ENCODE assay signal across 15 cellular contexts in genomic region chr20:53645582-53645897, GRCh38. TPM values are rescaled to one million over a fixed set of nuclear protein-coding genes. Genes with fewer than 3 reads are reported as not detected.
A peak's percentile ranks its signal among the peaks of the same experiment; 100 is the strongest.
DNase-seq lines count a peak whose midpoint lies in the region; ATAC-seq, FAIRE-seq and TF ChIP-seq lines count a peak whose summit lies in the region.
"Had no signal": no experiment of that assay in that cellular context is flagged by ENCODE, and none has a peak within 500 bp of the region (broad histone marks: within the 10 kb centered on the region; RNA-seq: fewer than 3 reads in every experiment).

No MANE protein-coding gene starts in this region.

- peaks cover 18% of the 10 kb centered on the region for H3F3A ChIP-seq in Loucy (ENCODE audit: low read depth)

- CTCF ChIA-PET in GM12878 (lab: Yijun Ruan, JAX): interaction anchor here (1.3 kb wide), 1 partner anchor 23 kb away, joined by 4 read pairs; no protein-coding TSS in a partner anchor

- H3K4me3 ChIP-seq in Loucy (ENCODE audit: low read length, poor library complexity, severe bottlenecking) (no peak overlapping the region), GM12878 (no peak overlapping the region)
- H3K4me3 ChIP-seq: GM23338 had no signal

- intact Hi-C loops in GM12878 (cut with micrococcal nuclease; ENCODE audit: unreplicated experiment): no loop called here

- H3K27me3 ChIP-seq in Loucy (ENCODE audit: insufficient read depth, low read length, poor library complexity, severe bottlenecking) (no peaks in the 10 kb centered on the region), GM12878 (replicated peaks in 1 of 2; ENCODE audit: control insufficient read depth in 2 of 2, insufficient read depth in 2 of 2, low read length in 1 of 2) (no peaks in the 10 kb centered on the region)

- POLR2A ChIA-PET in GM12878 (lab: Charles Lee): interaction anchor here (0.5 to 1.3 kb wide), 6 partner anchors 8 to 49 kb away, joined by 3 to 11 read pairs (median 3); no protein-coding TSS in a partner anchor

- H3K79me2 ChIP-seq in Loucy (ENCODE audit: insufficient read depth, low read length): no peaks in the 10 kb centered on the region
- no peaks in the 10 kb centered on the region for H3K79me2 ChIP-seq in GM12878 (ENCODE audit: control insufficient read depth, insufficient read depth, low read length)

- WGBS in GM12878 (ENCODE audit: insufficient coverage, insufficient replicate concordance, low lambda C conversion rate, missing lambda C conversion rate): 94% methylated on average over 2 of the region's 2 CpGs

- TF ChIP-seq CTCF in Loucy (conservative IDR thresholded peaks at IDR 0.05; ENCODE audit: low read length) (no peak), GM12878 (IDR thresholded peaks at IDR 0.05 in 2 of 3, conservative IDR thresholded peaks at IDR 0.05 in 1 of 3; ENCODE audit: control insufficient read depth in 2 of 3, extremely low read depth in 1 of 3, insufficient read depth in 1 of 3, low read depth in 3 of 3, low read length in 3 of 3) (no peak), subcutaneous adipose tissue (IDR thresholded peaks at IDR 0.05; ENCODE audit: low read depth) (peak; percentile 92)

- H3K4me1 ChIP-seq in Loucy (ENCODE audit: insufficient read depth, low read length, poor library complexity, severe bottlenecking) (peaks cover 55% of the 10 kb centered on the region), GM12878 (ENCODE audit: control insufficient read depth, insufficient read depth, low read length) (peaks cover 15% of the 10 kb centered on the region)

- H3K9me3 ChIP-seq in Loucy (ENCODE audit: insufficient read depth, low read depth, low read length) (no peaks in the 10 kb centered on the region), GM12878 (replicated peaks; ENCODE audit: control insufficient read depth, insufficient read depth, low read length) (no peaks in the 10 kb centered on the region)

- H3K9ac ChIP-seq in Loucy (ENCODE audit: low read depth, low read length, poor library complexity, severe bottlenecking) (peak overlapping the region; percentile 75), GM12878 (ENCODE audit: control insufficient read depth, insufficient read depth, low read length) (no peak overlapping the region)

- peak overlapping the region; percentile 3 for H3K4me3 Mint-ChIP-seq in activated naive CD4-positive, alpha-beta T cell treated with anti-CD3 and anti-CD28 coated beads, Interleukin-2, amount 50 U/mL, for 24 hours
- no peak overlapping the region for H3K4me3 Mint-ChIP-seq in activated T-cell treated with anti-CD3 and anti-CD28 coated beads, Interleukin-2, amount 50 U/mL, for 72 hours
- H3K4me3 Mint-ChIP-seq: GM23338 had no signal

- H3K4me1 Mint-ChIP-seq in activated naive CD4-positive, alpha-beta T cell treated with anti-CD3 and anti-CD28 coated beads, Interleukin-2, amount 50 U/mL, for 24 hours: peaks cover 46% of the 10 kb centered on the region
- H3K4me1 Mint-ChIP-seq in activated T-cell treated with anti-CD3 and anti-CD28 coated beads, Interleukin-2, amount 50 U/mL, for 72 hours (ENCODE audit: low read depth): peaks cover 36% of the 10 kb centered on the region

- peak overlapping the region; percentile 74 for H3K27ac Mint-ChIP-seq in activated naive CD4-positive, alpha-beta T cell treated with anti-CD3 and anti-CD28 coated beads, Interleukin-2, amount 50 U/mL, for 24 hours
- H3K27ac Mint-ChIP-seq in activated T-cell treated with anti-CD3 and anti-CD28 coated beads, Interleukin-2, amount 50 U/mL, for 72 hours: no peak overlapping the region
- H3K27ac Mint-ChIP-seq: GM23338 had no signal

- TF ChIP-seq POLR2A in GM12878 (IDR thresholded peaks at IDR 0.05; ENCODE audit: low read depth, low read length): no peak

- no peak for DNase-seq in activated naive CD4-positive, alpha-beta T cell (lab: John Stamatoyannopoulos, UW)
- DNase-seq in GM12878 (ENCODE audit: low read depth, low spot score) (no peak), NCI-H510A treated with DMSO at 0.1 percent for 48 hours (lab: John Stamatoyannopoulos, UW) (no peak)
- no peak for DNase-seq in activated T-cell treated with anti-CD3 and anti-CD28 coated beads, Interleukin-2, amount 50 U/mL, for 72 hours
- DNase-seq: GF-D8, KBM-7, NCI-H1092, NCI-H345, SHP77 treated with DMSO at 0.1 percent for 48 hours had no signal

- H2AFZ ChIP-seq in Loucy (ENCODE audit: low read length) (peak overlapping the region; percentile 13), GM12878 (ENCODE audit: control insufficient read depth, low read depth, low read length) (no peak overlapping the region)

- H3K27me3 Mint-ChIP-seq in activated naive CD4-positive, alpha-beta T cell treated with anti-CD3 and anti-CD28 coated beads, Interleukin-2, amount 50 U/mL, for 24 hours: no peaks in the 10 kb centered on the region
- no peaks in the 10 kb centered on the region for H3K27me3 Mint-ChIP-seq in activated T-cell treated with anti-CD3 and anti-CD28 coated beads, Interleukin-2, amount 50 U/mL, for 72 hours (ENCODE audit: low read depth)

- no peaks in the 10 kb centered on the region for H4K20me1 ChIP-seq in Loucy (ENCODE audit: insufficient read depth, low read length, poor library complexity, severe bottlenecking)
- H4K20me1 ChIP-seq in GM12878 (ENCODE audit: control insufficient read depth, insufficient read depth): no peaks in the 10 kb centered on the region

- H3K36me3 ChIP-seq in Loucy (ENCODE audit: insufficient read depth, low read length) (no peaks in the 10 kb centered on the region), GM12878 (ENCODE audit: control insufficient read depth in 2 of 2, insufficient read depth in 2 of 2, low read length in 1 of 2) (no peaks in the 10 kb centered on the region)

- no peak for TF ChIP-seq RAD21 in GM12878 (IDR thresholded peaks at IDR 0.05; ENCODE audit: insufficient read depth, low read depth, low read length)

- peak overlapping the region; percentile 25 for H3K4me2 ChIP-seq in Loucy (ENCODE audit: low read depth, low read length, poor library complexity, severe bottlenecking)
- H3K4me2 ChIP-seq in GM12878 (ENCODE audit: control insufficient read depth, insufficient read depth): no peak overlapping the region
- H3K4me2 ChIP-seq: GM23338 had no signal

- H3K9me3 Mint-ChIP-seq in activated naive CD4-positive, alpha-beta T cell treated with anti-CD3 and anti-CD28 coated beads, Interleukin-2, amount 50 U/mL, for 24 hours: no peaks in the 10 kb centered on the region
- H3K9me3 Mint-ChIP-seq in activated T-cell treated with anti-CD3 and anti-CD28 coated beads, Interleukin-2, amount 50 U/mL, for 72 hours: no peaks in the 10 kb centered on the region
- H3K9me3 Mint-ChIP-seq: GM23338 had no signal

- H3K36me3 Mint-ChIP-seq in activated naive CD4-positive, alpha-beta T cell treated with anti-CD3 and anti-CD28 coated beads, Interleukin-2, amount 50 U/mL, for 24 hours: peaks cover 2% of the 10 kb centered on the region
- H3K36me3 Mint-ChIP-seq in activated T-cell treated with anti-CD3 and anti-CD28 coated beads, Interleukin-2, amount 50 U/mL, for 72 hours (ENCODE audit: insufficient read depth in 2 of 2): no peaks in the 10 kb centered on the region

- BruUV-seq in GM12878 (replicated peaks; lab: Mats Ljungman, UMichigan): no TSS peak

- TF ChIP-seq EP300 in GM12878 (IDR thresholded peaks at IDR 0.05; ENCODE audit: borderline replicate concordance in 1 of 2, control insufficient read depth in 1 of 2, low read depth in 2 of 2, low read length in 2 of 2): no peak

- SMC1A ChIA-PET in GM12878 (lab: Charles Lee; ENCODE audit: uncharacterized antibody, unreplicated experiment): interaction anchor here (0.8 to 4.3 kb wide), 11 partner anchors 11 to 103 kb away, joined by 3 to 21 read pairs (median 4); no protein-coding TSS in a partner anchor

- no peak for FAIRE-seq in GM12878 (lab: Jason Lieb, UNC)
- FAIRE-seq: HTR-8/SVneo had no signal

- in situ Hi-C loops in GM12878 (cut with MboI): no loop called here

- no peaks in the 10 kb centered on the region for H3K9me2 ChIP-seq in Loucy (replicated peaks; ENCODE audit: low read depth, low read length)

- RAD21 ChIA-PET in GM12878 (lab: Charles Lee; ENCODE audit: unreplicated experiment): interaction anchor here (0.9 to 1.9 kb wide), 6 partner anchors 15 to 95 kb away, joined by 3 to 8 read pairs (median 4); no protein-coding TSS in a partner anchor

- H3K27ac ChIP-seq in GM12878 (ENCODE audit: control insufficient read depth, insufficient read depth): no peak overlapping the region

- ATAC-seq in GM12878 (no peak), GM18858 (IDR thresholded peaks at IDR 0.05; ENCODE audit: unreplicated experiment) (no peak)
- no peak for ATAC-seq in activated T-cell treated with anti-CD3 and anti-CD28 coated beads, Interleukin-2, amount 50 U/mL, for 72 hours (replicated peaks in 1 of 2)
- ATAC-seq: GM23338 had no signal

TF ChIP-seq in GM12878, 131 proteins besides CTCF, POLR2A, EP300 and RAD21 (continues in another document):
- peak in 1 of 2 experiments; percentile 52; a peak in 1 of 4 replicates for TF ChIP-seq ETV6 (conservative IDR thresholded peaks at IDR 0.05 in 1 of 2, IDR thresholded peaks at IDR 0.05 in 1 of 2; ENCODE audit: borderline replicate concordance in 1 of 2, low read depth in 1 of 2)
- no peak for TF ChIP-seq ZNF622 (IDR thresholded peaks at IDR 0.05)
- no peak for TF ChIP-seq SIN3A (IDR thresholded peaks at IDR 0.05; ENCODE audit: low read depth, low read length)

RNA-seq across cellular contexts. Expression of gene ZNF217, which starts 51.9 kb away (rescaled TPM):
- 213 and 215 TPM in 2 replicates for total RNA-seq in GM12878 (2013; cell fraction: nucleolus; rRNA removed)
- 40.8 and 45.6 TPM in 2 replicates for total RNA-seq in GM12878 (2014; rRNA removed)
- total RNA-seq in GM12878 (2014; rRNA removed; fragmentation: Illumina TruSeq; extraction: Trizol): 40.2 and 40.5 TPM in 2 replicates
- total RNA-seq in GM12878 (2021): 76.6 and 81.3 TPM in 2 replicates
- polyA plus RNA-seq in GM12878 (2011; ENCODE audit: low read depth): 20.6 TPM
- 48.1 and 54.3 TPM in 2 replicates for polyA plus RNA-seq in GM12878 (2011; rRNA removed)
- polyA plus RNA-seq in GM12878 (2011; cell fraction: cytosol; rRNA removed): 37.7 and 55.2 TPM in 2 replicates
- polyA plus RNA-seq in GM12878 (2011; cell fraction: nucleus; rRNA removed): 47.8 and 55.7 TPM in 2 replicates
- polyA plus RNA-seq in GM12878 (2012): 25.9 and 54.1 TPM in 2 replicates
- 54.8 and 62.7 TPM in 2 replicates for polyA plus RNA-seq in GM12878 (2014; fragmentation: Illumina TruSeq; extraction: Trizol)
- polyA plus RNA-seq in GM12878 (2014; fragmentation: Nextera tagmentation; extraction: Ambion mirVana): 10 to 100 TPM in 1 of 2 experiments, 1 to 10 TPM in 1; 8.5 to 12.4 TPM
- polyA plus RNA-seq in GM12878 (2014; rRNA removed): 40.4 and 43.2 TPM in 2 replicates
- polyA plus RNA-seq in GM12878 (2016; fragmentation: Nextera tagmentation; extraction: Ambion mirVana): 10 to 100 TPM; 14.0 to 16.9 TPM
- 87.0 and 96.8 TPM in 2 replicates for polyA minus RNA-seq in GM12878 (2011; rRNA and poly(A)+ RNA removed)
- 42.6 and 44.9 TPM in 2 replicates for polyA minus RNA-seq in GM12878 (2011; cell fraction: cytosol; rRNA and poly(A)+ RNA removed)
- 40.7 and 55.8 TPM in 2 replicates for polyA minus RNA-seq in GM12878 (2011; cell fraction: nucleus; rRNA and poly(A)+ RNA removed)
- total RNA-seq in subcutaneous adipose tissue: 10 to 100 TPM; 29.6 to 62.3 (median 36.7) TPM
- 10 to 100 TPM; 66.4 to 67.2 TPM for total RNA-seq in activated T-cell treated with anti-CD3 and anti-CD28 coated beads, Interleukin-2, amount 50 U/mL, for 72 hours
